Comparison of ENCODE assay signal across 10 cellular contexts in genomic region chr21:45975017-45975595, GRCh38. TPM values are rescaled to one million over a fixed set of nuclear protein-coding genes. Genes with fewer than 3 reads are reported as not detected.
DNase-seq lines count a peak whose midpoint lies in the region; ATAC-seq, FAIRE-seq and TF ChIP-seq lines count a peak whose summit lies in the region.
"Had no signal": no experiment of that assay in that cellular context is flagged by ENCODE, and none has a peak within 500 bp of the region (broad histone marks: within the 10 kb centered on the region; RNA-seq: fewer than 3 reads in every experiment).

No MANE protein-coding gene starts in this region.

- peaks cover 19 to 25% of the 10 kb centered on the region in 2 donors for H3K4me1 Mint-ChIP-seq in natural killer cell

- no peaks in the 10 kb centered on the region for H3K36me3 Mint-ChIP-seq in natural killer cell

- intact Hi-C loops in natural killer cell (cut with micrococcal nuclease): no loop called here

- TF ChIP-seq CTCF in AG04449 (IDR thresholded peaks at IDR 0.05; ENCODE audit: insufficient read depth, low read length, missing control alignments) (no peak), fibroblast of mammary gland (conservative IDR thresholded peaks at IDR 0.05; ENCODE audit: control insufficient read depth, insufficient read depth, low read depth, low read length) (no peak), natural killer cell (IDR thresholded peaks at IDR 0.05) (no peak), D721Med (IDR thresholded peaks at IDR 0.05; ENCODE audit: insufficient read depth, missing control alignments) (no peak)

- H3K27me3 Mint-ChIP-seq in natural killer cell (ENCODE audit: low read depth in 2 of 2): peaks cover 13 to 23% of the 10 kb centered on the region in 2 donors

- ATAC-seq in natural killer cell: peak; percentile 40 to 55 (median 40)
- ATAC-seq in GM21737 (IDR thresholded peaks at IDR 0.05; ENCODE audit: unreplicated experiment): no peak

- POLR2A ChIA-PET in AG04449 (lab: Yijun Ruan, JAX): interaction anchor here (0.7 to 1.0 kb wide), 3 partner anchors 74 to 145 kb away, joined by 3 read pairs; no protein-coding TSS in a partner anchor

- peak overlapping the region; percentile 80 to 91 for H3K27ac Mint-ChIP-seq in natural killer cell

- peak overlapping the region; percentile 20 for H3K4me3 ChIP-seq in AG04449 (ENCODE audit: low read depth, low read length)
- H3K4me3 ChIP-seq in fibroblast of mammary gland (ENCODE audit: control insufficient read depth, low read depth, low read length): peak overlapping the region; percentile 42

- H3K4me3 Mint-ChIP-seq in natural killer cell: peak overlapping the region; percentile 78

- no peak for FAIRE-seq in D721Med (lab: Jason Lieb, UNC)

- CTCF ChIA-PET in AG04449 (lab: Yijun Ruan, JAX): interaction anchor here (1.3 kb wide), 1 partner anchor 168 kb away, joined by 8 read pairs; no protein-coding TSS in a partner anchor

- DNase-seq in AG04449 (ENCODE audit: low read depth, low spot score): no peak
- peak; percentile 82 for DNase-seq in M059J (ENCODE audit: low read depth)
- DNase-seq in fibroblast of mammary gland (ENCODE audit: low read depth): peak; percentile 69
- DNase-seq in natural killer cell: no peak
- no peak for DNase-seq in cerebellar cortex (ENCODE audit: low spot score)
- DNase-seq in D721Med (ENCODE audit: insufficient read length, low spot score): no peak
- no peak for DNase-seq in NCI-H2171 (lab: John Stamatoyannopoulos, UW)
- DNase-seq: cerebellar nuclear complex, DMS79 had no signal

- no peaks in the 10 kb centered on the region for H3K9me3 Mint-ChIP-seq in natural killer cell

RNA-seq across cellular contexts. Expression of gene COL6A1, which starts 6.5 kb away (rescaled TPM):
- total RNA-seq in M059J (2014; rRNA removed; shearing (Covaris generic)): 147 and 271 TPM in 2 replicates
- total RNA-seq in natural killer cell: 1 to 10 TPM; 1.0 to 5.2 (median 2.5) TPM

Comparison
In these comparisons a context has a peak if more than half of its experiments do, and no peak if none do; other contexts are left out.
1. DNase-seq: peak in M059J (single experiment) and fibroblast of mammary gland (single experiment); none in AG04449 (single experiment), natural killer cell (single experiment), cerebellar cortex (single experiment), D721Med (single experiment) and NCI-H2171 (single experiment).
2. RNA of gene COL6A1, which starts 6.5 kb away (total RNA-seq): 147 to 271 TPM in M059J; 1.0 to 5.2 TPM in natural killer cell; every median in the first group is over 10 times any median in the second.